Comparison of ENCODE assay signal across 8 cellular contexts in genomic region chr2:190343500-190344274, GRCh38. TPM values are rescaled to one million over a fixed set of nuclear protein-coding genes. Genes with fewer than 3 reads are reported as not detected.
DNase-seq lines count a peak whose midpoint lies in the region; ATAC-seq and TF ChIP-seq lines count a peak whose summit lies in the region.

TSS of gene INPP1 (plus strand) at chr2:190343589. CDS start at chr2:190360103, 16,514 bp downstream.

- no peaks in the 10 kb centered on the region for H3K36me3 Mint-ChIP-seq in T-cell

- 2% methylated on average over 103 of the region's 103 CpGs for WGBS in HUES64
- 0 to 1% (median 0%) methylated on average over 82 to 103 of the region's 103 CpGs for WGBS in psoas muscle, 3 donors

- no peaks in the 10 kb centered on the region for H3K9me3 Mint-ChIP-seq in T-cell

- no peak for TF ChIP-seq CTCF in astrocyte of the cerebellum (IDR thresholded peaks at IDR 0.05; ENCODE audit: low read depth, low read length, missing control alignments)
- TF ChIP-seq CTCF in right atrium auricular region (IDR thresholded peaks at IDR 0.05), result no peak
- TF ChIP-seq CTCF in psoas muscle (IDR thresholded peaks at IDR 0.05), result no peak

- peak within 1 kb of the TSS; percentile 81 to 88 (median 87) for H3K4me3 Mint-ChIP-seq in T-cell

- H3K36me3 ChIP-seq in HUES64 (ENCODE audit: insufficient read depth, low read length), result no peaks in the 10 kb centered on the region
- no peaks in the 10 kb centered on the region for H3K36me3 ChIP-seq in right atrium auricular region
- H3K36me3 ChIP-seq in psoas muscle (ENCODE audit: insufficient read depth in 1 of 2, low read depth in 1 of 2), result no peaks in the 10 kb centered on the region

- H3K4me1 Mint-ChIP-seq in T-cell, result peaks cover 13 to 18% (median 16%) of the 10 kb centered on the region in 3 donors

- ATAC-seq in GM21576 (IDR thresholded peaks at IDR 0.05; ENCODE audit: unreplicated experiment) (peak; percentile 44), T-cell (replicated peaks in 1 of 4) (peak; percentile 72 to 79 (median 76)), psoas muscle (peak; percentile 75 to 87 (median 82))

- DNase-seq in T-cell (peak in 25 of 34 experiments; percentile 13 to 47 (median 26)), astrocyte of the cerebellum (ENCODE audit: low read depth) (no peak), right atrium auricular region (ENCODE audit: low spot score) (peak; percentile 83), psoas muscle (peak; percentile 81 to 82), pons (ENCODE audit: low spot score) (no peak)

- POLR2A ChIA-PET in T-cell (lab: Charles Lee), result no interaction called here

- H3K9me3 ChIP-seq in HUES64 (ENCODE audit: insufficient read depth, low read depth, low read length) (no peaks in the 10 kb centered on the region), right atrium auricular region (no peaks in the 10 kb centered on the region), psoas muscle (no peaks in the 10 kb centered on the region)

- H3K27me3 Mint-ChIP-seq in T-cell, result no peaks in the 10 kb centered on the region

- in situ Hi-C loops in astrocyte of the cerebellum (cut with HindIII; ENCODE audit: low sequenced_read_pairs), result no loop called here

- H3K4me3 ChIP-seq in GM08714 (ENCODE audit: low read length) (peak within 1 kb of the TSS; percentile 53), HUES64 (ENCODE audit: low read length) (peak within 1 kb of the TSS; percentile 63), astrocyte of the cerebellum (ENCODE audit: low read depth, low read length) (peak within 1 kb of the TSS; percentile 62), right atrium auricular region (peak within 1 kb of the TSS; percentile 63 to 84), psoas muscle (peak within 1 kb of the TSS; percentile 88)

- CTCF ChIA-PET in T-cell (lab: Charles Lee), result interaction anchor here (0.6 to 1.3 kb wide), 3 partner anchors 13 to 64 kb away, joined by 3 to 4 read pairs (median 3); no protein-coding TSS in a partner anchor

- H3K27ac ChIP-seq in HUES64 (ENCODE audit: low read depth, low read length), result no peak within 1 kb of the TSS
- H3K27ac ChIP-seq in right atrium auricular region, result peak within 1 kb of the TSS; percentile 95 to 96
- peak within 1 kb of the TSS; percentile 90 for H3K27ac ChIP-seq in psoas muscle

- H3K27me3 ChIP-seq in HUES64 (ENCODE audit: insufficient read depth, low read length) (peaks cover 31% of the 10 kb centered on the region), right atrium auricular region (no peaks in the 10 kb centered on the region), psoas muscle (ENCODE audit: insufficient read depth in 3 of 3, low read length in 2 of 3) (no peaks in the 10 kb centered on the region)

- peak within 1 kb of the TSS; percentile 51 for H3K9ac ChIP-seq in HUES64 (ENCODE audit: low read depth, low read length)

- H3K27ac Mint-ChIP-seq in T-cell, result peak within 1 kb of the TSS; percentile 59 to 75

- H3K4me1 ChIP-seq in HUES64 (ENCODE audit: insufficient read depth, low read length) (0 out of 2 replicates have a peak, but pooled peaks cover 9% of the 10 kb centered on the region), right atrium auricular region (peaks cover 0 to 21% of the 10 kb centered on the region in 2 donors), psoas muscle (peaks cover 27% of the 10 kb centered on the region)

- intact Hi-C loops in psoas muscle (cut with DNase I), result no loop called here

RNA-seq across cellular contexts. Expression of gene INPP1, which starts in this region (rescaled TPM):
- 2.1 TPM for polyA plus RNA-seq in HUES64 (2013, experiment 1 of 2)
- 2.7 TPM for polyA plus RNA-seq in HUES64 (2013, experiment 2 of 2)
- total RNA-seq in T-cell (1 to 10 TPM; 2.1 to 7.1 (median 2.9) TPM), right atrium auricular region (10 to 100 TPM; 18.6 to 25.9 TPM), psoas muscle (10 to 100 TPM; 11.9 to 28.4 (median 16.5) TPM)
- 10 to 100 TPM; 16.0 to 24.8 (median 18.0) TPM for polyA plus RNA-seq in psoas muscle

Comparison
In these comparisons a context has a peak if more than half of its experiments do, and no peak if none do; other contexts are left out.
1. DNase-seq: peak in T-cell (25 of 34), right atrium auricular region (single experiment) and psoas muscle (2 of 2); none in astrocyte of the cerebellum (single experiment) and pons (single experiment).
2. Peak in every context shown above with its lines, with median percentiles within 50 percentile points of each other: H3K4me3 ChIP-seq and ATAC-seq.